ENCODE assay signal across 19 cellular contexts in the genomic region with DNA sequence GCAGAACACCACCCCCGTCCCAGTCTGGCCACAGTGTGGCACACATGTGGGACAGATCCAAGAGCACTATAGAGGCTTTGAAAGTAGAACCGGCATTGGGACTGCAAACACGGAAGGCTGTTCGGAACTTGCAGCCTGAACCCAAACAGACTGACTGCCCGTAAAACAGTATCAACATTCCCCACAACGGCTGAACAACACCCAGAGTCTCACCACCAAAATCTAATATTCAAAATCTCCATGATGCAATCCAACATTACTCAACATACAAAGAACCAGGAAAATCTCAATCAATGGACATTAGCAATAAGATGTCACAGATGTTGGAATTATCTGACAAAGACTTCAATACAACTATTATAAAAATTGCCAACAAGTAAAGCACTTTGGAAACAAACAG.
DNase-seq lines count a peak whose midpoint lies in the region; ATAC-seq, FAIRE-seq and TF ChIP-seq lines count a peak whose summit lies in the region.
"Had no signal": no experiment of that assay in that cellular context is flagged by ENCODE, and none has a peak within 500 bp of the region (broad histone marks: within the 10 kb centered on the region; RNA-seq: fewer than 3 reads in every experiment).

No MANE protein-coding gene starts in this region.

- CTCF ChIA-PET in HepG2 (lab: Yijun Ruan, JAX; ENCODE audit: low intra/inter-chr PET ratio, low total read pairs), result no interaction called here

- no peaks in the 10 kb centered on the region for H3K4me1 Mint-ChIP-seq in natural killer cell treated with Interleukin-12 subunit alpha and Interleukin-12 subunit beta and Interleukin-15 and Interleukin-18, amount 100 ng/mL, for 72 hours (ENCODE audit: low read depth in 2 of 2)

- TF ChIP-seq POLR2A in HepG2 (IDR thresholded peaks at IDR 0.05; ENCODE audit: insufficient read depth in 1 of 2, low read depth in 2 of 2, low read length in 2 of 2) (no peak), right lobe of liver (IDR thresholded peaks at IDR 0.05) (no peak), sigmoid colon (IDR thresholded peaks at IDR 0.05) (no peak)

- H3K27me3 ChIP-seq in HepG2 (ENCODE audit: control insufficient read depth in 1 of 2, insufficient read depth in 2 of 2, low read length in 2 of 2) (peaks cover 0 to 26% of the 10 kb centered on the region in 2 experiments; a peak in 3 of 5 replicates), right lobe of liver (no peaks in the 10 kb centered on the region), sigmoid colon (no peaks in the 10 kb centered on the region)
- H3K27me3 ChIP-seq: BLaER1 had no signal

- H3K36me3 ChIP-seq in HepG2 (replicated peaks in 1 of 2; ENCODE audit: control insufficient read depth in 1 of 2, insufficient read depth in 2 of 2, low read length in 2 of 2), result no peaks in the 10 kb centered on the region
- H3K36me3 ChIP-seq in right lobe of liver, result no peaks in the 10 kb centered on the region
- H3K36me3 ChIP-seq in sigmoid colon, result no peaks in the 10 kb centered on the region
- H3K36me3 ChIP-seq: BLaER1 had no signal

- peaks cover 35 to 64% of the 10 kb centered on the region in 2 donors for H3K27me3 Mint-ChIP-seq in natural killer cell treated with Interleukin-12 subunit alpha and Interleukin-12 subunit beta and Interleukin-15 and Interleukin-18, amount 100 ng/mL, for 72 hours

- H3K9ac ChIP-seq in HepG2 (ENCODE audit: insufficient read depth, low read depth, low read length), result no peak overlapping the region
- H3K9ac ChIP-seq: BLaER1 had no signal

- no peaks in the 10 kb centered on the region for H3K79me2 ChIP-seq in HepG2 (ENCODE audit: insufficient read depth, low read length)

- H3K9me3 Mint-ChIP-seq in natural killer cell treated with Interleukin-12 subunit alpha and Interleukin-12 subunit beta and Interleukin-15 and Interleukin-18, amount 100 ng/mL, for 72 hours, result no peaks in the 10 kb centered on the region
- H3K9me3 Mint-ChIP-seq: CD8-positive, alpha-beta memory T cell; GM23338; H9 had no signal

- no peak overlapping the region for H3K4me2 ChIP-seq in HepG2 (ENCODE audit: low read depth, low read length)
- H3K4me2 ChIP-seq: BLaER1, GM23338 had no signal

- no peak for FAIRE-seq in HepG2 (lab: Jason Lieb, UNC)
- FAIRE-seq: GM12878, GM18507, HTR-8/SVneo had no signal

- ATAC-seq in HepG2 (no peak), right lobe of liver (no peak), HG03571 (IDR thresholded peaks at IDR 0.05; ENCODE audit: unreplicated experiment) (no peak), GM21390 (IDR thresholded peaks at IDR 0.05; ENCODE audit: unreplicated experiment) (no peak)
- ATAC-seq in natural killer cell treated with Interleukin-12 subunit alpha and Interleukin-12 subunit beta and Interleukin-15 and Interleukin-18, amount 100 ng/mL, for 72 hours, result no peak
- ATAC-seq: GM12878, GM23338 had no signal

- POLR2A ChIA-PET in HepG2 (lab: Yijun Ruan, JAX), result no interaction called here

- H3K4me1 ChIP-seq in HepG2 (ENCODE audit: insufficient read depth, low read length) (no peaks in the 10 kb centered on the region), right lobe of liver (no peaks in the 10 kb centered on the region), sigmoid colon (peaks cover 0 to 63% (median 45%) of the 10 kb centered on the region in 4 donors)

- H3K27ac ChIP-seq in HepG2 (ENCODE audit: extremely low read length, insufficient read depth, low read length), result no peak overlapping the region
- no peak overlapping the region for H3K27ac ChIP-seq in right lobe of liver
- H3K27ac ChIP-seq in sigmoid colon, result peak overlapping the region in 3 of 4 donors; percentile 67 to 90 (median 86)
- H3K27ac ChIP-seq: 22Rv1, BLaER1 had no signal

- intact Hi-C loops in HepG2 (cut with micrococcal nuclease; ENCODE audit: unreplicated experiment), result no loop called here
- intact Hi-C loops in right lobe of liver (cut with DNase I), result no loop called here
- intact Hi-C loops in sigmoid colon (cut with DNase I), result no loop called here

- BruUV-seq in HepG2 (replicated peaks; lab: Mats Ljungman, UMichigan), result no TSS peak

- H3K36me3 Mint-ChIP-seq in natural killer cell treated with Interleukin-12 subunit alpha and Interleukin-12 subunit beta and Interleukin-15 and Interleukin-18, amount 100 ng/mL, for 72 hours, result no peaks in the 10 kb centered on the region
- H3K36me3 Mint-ChIP-seq: CD8-positive, alpha-beta memory T cell had no signal

- no peak for DNase-seq in HepG2 (ENCODE audit: low spot score)
- no peak for DNase-seq in right lobe of liver
- DNase-seq in fibroblast of villous mesenchyme (ENCODE audit: low read depth), result peak; percentile 63
- DNase-seq in sigmoid colon, result no peak
- DNase-seq in pons (ENCODE audit: low spot score), result no peak
- no peak for DNase-seq in natural killer cell treated with Interleukin-12 subunit alpha and Interleukin-12 subunit beta and Interleukin-15 and Interleukin-18, amount 100 ng/mL, for 72 hours (ENCODE audit: low spot score)
- DNase-seq: AML-193; CD8-positive, alpha-beta memory T cell; DMS53; H9; KBM-7 had no signal

- H3K4me3 ChIP-seq in HepG2 (replicated peaks in 1 of 3; ENCODE audit: insufficient read depth in 1 of 3, low read depth in 2 of 3, low read length in 3 of 3) (no peak overlapping the region), right lobe of liver (no peak overlapping the region), fibroblast of villous mesenchyme (ENCODE audit: low read depth, low read length) (no peak overlapping the region), sigmoid colon (no peak overlapping the region)
- H3K4me3 ChIP-seq: BLaER1, GM12878, GM23338 had no signal

- TF ChIP-seq CTCF in HepG2 (CRISPR knock-in tag; IDR thresholded peaks at IDR 0.05) (no peak), right lobe of liver (IDR thresholded peaks at IDR 0.05) (no peak), fibroblast of villous mesenchyme (IDR thresholded peaks at IDR 0.05; ENCODE audit: insufficient read depth, low read depth, low read length) (no peak), sigmoid colon (IDR thresholded peaks at IDR 0.05) (no peak)

- H3K27ac Mint-ChIP-seq in natural killer cell treated with Interleukin-12 subunit alpha and Interleukin-12 subunit beta and Interleukin-15 and Interleukin-18, amount 100 ng/mL, for 72 hours, result no peak overlapping the region
- H3K27ac Mint-ChIP-seq: CD8-positive, alpha-beta memory T cell; GM23338; H9 had no signal

- no peaks in the 10 kb centered on the region for H3K9me3 ChIP-seq in HepG2 (ENCODE audit: low read length)
- no peaks in the 10 kb centered on the region for H3K9me3 ChIP-seq in right lobe of liver
- H3K9me3 ChIP-seq in sigmoid colon, result no peaks in the 10 kb centered on the region
- H3K9me3 ChIP-seq: BLaER1 had no signal

- in situ Hi-C loops in HepG2 (cut with HindIII; ENCODE audit: extremely low pct_ligation_motif_present, low pct_unique_long_range_greater_than_20kb), result no loop called here

- no peak overlapping the region for H3K4me3 Mint-ChIP-seq in natural killer cell treated with Interleukin-12 subunit alpha and Interleukin-12 subunit beta and Interleukin-15 and Interleukin-18, amount 100 ng/mL, for 72 hours
- H3K4me3 Mint-ChIP-seq: CD8-positive, alpha-beta memory T cell; GM23338; H9 had no signal

- H2AFZ ChIP-seq in HepG2 (ENCODE audit: low read length), result no peak overlapping the region
- H2AFZ ChIP-seq: GM23338 had no signal

- TF ChIP-seq RAD21 in HepG2 (CRISPR knock-in tag; IDR thresholded peaks at IDR 0.05), result no peak

- 24% methylated on average over 5 of the region's 6 CpGs for WGBS in HepG2 (ENCODE audit: low lambda C conversion rate)
- WGBS in right lobe of liver (ENCODE audit: insufficient coverage, low coverage, low lambda C conversion rate, missing lambda C conversion rate), result 43% methylated on average over 1 of the region's 6 CpGs
- 80 to 81% methylated on average over 6 of the region's 6 CpGs for WGBS in sigmoid colon, 2 donors

- TF ChIP-seq EP300 in HepG2 (IDR thresholded peaks at IDR 0.05; ENCODE audit: low read depth in 2 of 2, low read length in 2 of 2) (no peak), HepG2 (CRISPR knock-in tag; IDR thresholded peaks at IDR 0.05; ENCODE audit: borderline replicate concordance) (no peak), sigmoid colon (IDR thresholded peaks at IDR 0.05) (no peak)

- H4K20me1 ChIP-seq in HepG2 (ENCODE audit: insufficient read depth, low read length), result no peaks in the 10 kb centered on the region
- H4K20me1 ChIP-seq: BLaER1 had no signal

TF ChIP-seq in HepG2, 621 proteins besides CTCF, POLR2A, EP300 and RAD21:
- TF ChIP-seq ATF7 (IDR thresholded peaks at IDR 0.05), result 0 out of 2 replicates have a peak, but pooled peaks have one; percentile 5
- no peak for TF ChIP-seq ATF7 (CRISPR knock-in tag; IDR thresholded peaks at IDR 0.05)
- TF ChIP-seq, protein P1, sequence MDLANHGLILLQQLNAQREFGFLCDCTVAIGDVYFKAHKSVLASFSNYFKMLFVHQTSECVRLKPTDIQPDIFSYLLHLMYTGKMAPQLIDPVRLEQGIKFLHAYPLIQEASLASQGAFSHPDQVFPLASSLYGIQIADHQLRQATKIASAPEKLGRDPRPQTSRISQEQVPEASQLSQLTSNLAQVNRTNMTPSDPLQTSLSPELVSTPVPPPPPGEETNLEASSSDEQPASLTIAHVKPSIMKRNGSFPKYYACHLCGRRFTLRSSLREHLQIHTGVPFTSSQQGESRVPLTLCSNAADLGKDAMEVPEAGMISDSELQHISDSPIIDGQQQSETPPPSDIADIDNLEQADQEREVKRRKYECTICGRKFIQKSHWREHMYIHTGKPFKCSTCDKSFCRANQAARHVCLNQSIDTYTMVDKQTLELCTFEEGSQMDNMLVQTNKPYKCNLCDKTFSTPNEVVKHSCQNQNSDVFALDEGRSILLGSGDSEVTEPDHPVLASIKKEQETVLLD (CRISPR knock-in tag; IDR thresholded peaks at IDR 0.05; ENCODE audit: low read depth), result no peak
- no peak for TF ChIP-seq TAF15 (IDR thresholded peaks at IDR 0.05; ENCODE audit: low read depth, low read length, poor library complexity, severe bottlenecking)
- TF ChIP-seq CEBPB (IDR thresholded peaks at IDR 0.05; ENCODE audit: borderline replicate concordance, low read depth, low read length), result 0 out of 2 replicates have a peak, but pooled peaks have one; percentile 6

Comparison
In these comparisons a context has a peak if more than half of its experiments do, and no peak if none do; other contexts are left out.
1. H3K27ac ChIP-seq: peak in sigmoid colon (3 of 4); none in HepG2 (single experiment) and right lobe of liver (0 of 3).